ENCODE assay signal across 36 cellular contexts in the genomic region with DNA sequence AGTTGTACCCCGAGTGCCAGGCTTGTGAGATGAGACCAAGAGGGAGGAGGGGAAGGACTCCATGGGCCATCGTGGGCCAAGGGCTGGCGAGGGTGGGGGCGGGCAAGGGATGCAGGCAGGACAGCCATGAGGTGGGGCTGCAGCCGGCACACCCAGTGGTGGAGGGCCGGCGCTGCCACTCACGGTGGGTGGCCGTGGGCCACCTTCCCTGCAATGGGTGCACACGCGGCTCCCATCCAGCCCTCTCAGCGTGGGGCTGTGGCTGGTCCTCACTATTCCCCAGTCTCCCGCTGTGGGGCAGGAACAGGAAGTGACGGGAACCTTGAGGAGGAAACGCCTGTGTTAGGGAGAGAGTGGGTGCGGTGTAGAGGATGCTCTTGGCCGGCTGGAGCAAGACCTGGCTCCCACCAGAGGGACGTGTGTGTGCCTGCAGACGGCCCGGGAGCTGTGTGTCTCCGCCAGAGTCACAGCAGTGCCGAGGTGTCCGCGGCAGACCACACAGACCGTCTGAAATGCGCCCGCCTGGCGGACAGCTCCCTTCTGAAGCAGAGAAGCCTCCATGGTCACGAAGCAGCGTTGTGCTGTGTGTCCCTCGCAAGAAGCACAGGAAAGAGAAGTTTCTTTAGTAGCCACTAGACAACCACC. TPM values are rescaled to one million over a fixed set of nuclear protein-coding genes. Genes with fewer than 3 reads are reported as not detected.
DNase-seq lines count a peak whose midpoint lies in the region; ATAC-seq and TF ChIP-seq lines count a peak whose summit lies in the region.
"Had no signal": no experiment of that assay in that cellular context is flagged by ENCODE, and none has a peak within 500 bp of the region (broad histone marks: within the 10 kb centered on the region; RNA-seq: fewer than 3 reads in every experiment).

No MANE protein-coding gene starts in this region.

- H3K36me3 ChIP-seq in BLaER1 (no peaks in the 10 kb centered on the region), mammary epithelial cell (ENCODE audit: insufficient read depth, low read length) (no peaks in the 10 kb centered on the region), gastrocnemius medialis (no peaks in the 10 kb centered on the region)

- intact Hi-C loops in mammary epithelial cell (cut with micrococcal nuclease) = loop anchor here (5.0 kb wide), 1 partner anchor 101 kb away; no protein-coding TSS in a partner anchor
- intact Hi-C loops in gastrocnemius medialis (cut with DNase I; ENCODE audit: low total_unique reads) = no loop called here

- ATAC-seq in gastrocnemius medialis = no peak
- ATAC-seq: natural killer cell treated with Interleukin-12 subunit alpha and Interleukin-12 subunit beta and Interleukin-15 and Interleukin-18, amount 100 ng/mL, for 72 hours; Panc1; pancreas had no signal

- TF ChIP-seq POLR2A in gastrocnemius medialis (IDR thresholded peaks at IDR 0.05) = no peak

- DNase-seq in mammary epithelial cell (peak; percentile 19), nephron progenitor cell (no peak), gastrocnemius medialis (no peak), caudate nucleus (lab: John Stamatoyannopoulos, UW) (no peak), NCI-H1436 (lab: John Stamatoyannopoulos, UW) (no peak)
- DNase-seq in activated CD4-positive, alpha-beta T cell treated with anti-CD3 and anti-CD28 coated beads for 48 hours = no peak
- DNase-seq: activated CD4-positive, alpha-beta T cell treated with anti-CD3 and anti-CD28 coated beads, Interleukin-2, amount 50 U/mL, for 1 hour; activated gamma-delta T cell treated with Interleukin-2 at 50 U/mL for 16 hours; activated naive CD8-positive, alpha-beta T cell treated with anti-CD3 and anti-CD28 coated beads, Interleukin-2, amount 10 ng/mL, durations not matched to agents 7 days and 5 days; activated T-cell treated with anti-CD3 and anti-CD28 coated beads, Interleukin-2, amount 50 U/mL, for 24 hours; AML-193; aorta; CD8-positive, alpha-beta memory T cell; hippocampal formation; KG1; MM.1S; NCI-H2081 treated with DMSO at 0.1 percent for 48 hours; NCI-H226; NCI-H69; SHP77; stimulated activated CD4-positive, alpha-beta T cell treated with anti-CD3 and anti-CD28 coated beads, Interleukin-1b, Interleukin-23, amount 100 ng/mL, for 48 hours; stimulated activated naive CD4-positive, alpha-beta T cell treated with Interleukin-2 at 50 U/mL for 16 hours; SW 1271; T-helper 9 cell had no signal

- no peaks in the 10 kb centered on the region; the same call in 1 of the 2 replicates for H4K20me1 ChIP-seq in BLaER1
- H4K20me1 ChIP-seq in mammary epithelial cell (ENCODE audit: insufficient read depth, low read length) = no peaks in the 10 kb centered on the region

- H3K4me1 Mint-ChIP-seq in nephron progenitor cell = peaks cover 61% of the 10 kb centered on the region

- CTCF ChIA-PET in mammary epithelial cell (lab: Charles Lee; ENCODE audit: low non-redundant PET) = no interaction called here

- H3K9ac ChIP-seq in BLaER1 (no peak overlapping the region), mammary epithelial cell (ENCODE audit: insufficient read depth, low read length) (no peak overlapping the region)

- WGBS in mammary epithelial cell (ENCODE audit: low coverage, missing lambda C conversion rate) = 28% methylated on average over 21 of the region's 31 CpGs

- H3K27ac ChIP-seq in BLaER1 = no peak overlapping the region
- H3K27ac ChIP-seq in mammary epithelial cell (ENCODE audit: insufficient read depth, low read depth, low read length) = no peak overlapping the region
- H3K27ac ChIP-seq in gastrocnemius medialis = no peak overlapping the region
- H3K27ac ChIP-seq in caudate nucleus (ENCODE audit: low read depth, low read length) = no peak overlapping the region
- H3K27ac ChIP-seq: pancreas had no signal

- dilution Hi-C loops in mammary epithelial cell (cut with HindIII; ENCODE audit: low sequenced_read_pairs) = no loop called here

- in situ Hi-C loops in mammary epithelial cell (cut with MboI; ENCODE audit: low sequenced_read_pairs in 2 of 2) (no loop called here), gastrocnemius medialis (cut with MboI; ENCODE audit: low sequenced_read_pairs in 4 of 4) (no loop called here)

- H3K36me3 Mint-ChIP-seq in nephron progenitor cell (ENCODE audit: low read depth) = no peaks in the 10 kb centered on the region
- H3K36me3 Mint-ChIP-seq: activated naive CD8-positive, alpha-beta T cell treated with anti-CD3 and anti-CD28 coated beads, Interleukin-2, amount 10 ng/mL, durations not matched to agents 7 days and 5 days; natural killer cell treated with Interleukin-12 subunit alpha and Interleukin-12 subunit beta and Interleukin-15 and Interleukin-18, amount 100 ng/mL, for 72 hours had no signal

- no peaks in the 10 kb centered on the region for H3K79me2 ChIP-seq in mammary epithelial cell (ENCODE audit: insufficient read depth, low read length)

- H3K4me3 Mint-ChIP-seq in nephron progenitor cell = no peak overlapping the region
- H3K4me3 Mint-ChIP-seq: activated naive CD8-positive, alpha-beta T cell treated with anti-CD3 and anti-CD28 coated beads, Interleukin-2, amount 10 ng/mL, durations not matched to agents 7 days and 5 days; activated T-cell treated with anti-CD3 and anti-CD28 coated beads, Interleukin-2, amount 50 U/mL, for 24 hours; CD8-positive, alpha-beta memory T cell; natural killer cell treated with Interleukin-12 subunit alpha and Interleukin-12 subunit beta and Interleukin-15 and Interleukin-18, amount 100 ng/mL, for 72 hours had no signal

- no peaks in the 10 kb centered on the region for H3K9me3 Mint-ChIP-seq in nephron progenitor cell
- H3K9me3 Mint-ChIP-seq: activated naive CD8-positive, alpha-beta T cell treated with anti-CD3 and anti-CD28 coated beads, Interleukin-2, amount 10 ng/mL, durations not matched to agents 7 days and 5 days; activated T-cell treated with anti-CD3 and anti-CD28 coated beads, Interleukin-2, amount 50 U/mL, for 24 hours; CD8-positive, alpha-beta memory T cell; natural killer cell treated with Interleukin-12 subunit alpha and Interleukin-12 subunit beta and Interleukin-15 and Interleukin-18, amount 100 ng/mL, for 72 hours had no signal

- no peak for TF ChIP-seq RAD21 in Ishikawa (IDR thresholded peaks at IDR 0.05; ENCODE audit: low read depth)

- H3K9me3 ChIP-seq in BLaER1 (no peaks in the 10 kb centered on the region), mammary epithelial cell (replicated peaks; ENCODE audit: insufficient read depth, low read length) (no peaks in the 10 kb centered on the region), gastrocnemius medialis (no peaks in the 10 kb centered on the region)
- H3K9me3 ChIP-seq: pancreas had no signal

- H3K27me3 ChIP-seq in BLaER1 (0 out of 2 replicates have a peak, but pooled peaks cover 5% of the 10 kb centered on the region), mammary epithelial cell (ENCODE audit: insufficient read depth, low read length) (no peaks in the 10 kb centered on the region), gastrocnemius medialis (no peaks in the 10 kb centered on the region)
- H3K27me3 ChIP-seq: pancreas had no signal

- peak overlapping the region; percentile 53 for H3K4me2 ChIP-seq in BLaER1
- peak overlapping the region; percentile 46 for H3K4me2 ChIP-seq in mammary epithelial cell (ENCODE audit: insufficient read depth, low read depth, low read length)

- H3K4me3 ChIP-seq in BLaER1 (no peak overlapping the region), mammary epithelial cell (replicated peaks in 1 of 3; ENCODE audit: insufficient read depth in 1 of 3, low read depth in 2 of 3, low read length in 3 of 3) (no peak overlapping the region), gastrocnemius medialis (no peak overlapping the region)
- H3K4me3 ChIP-seq: lung, pancreas had no signal

- TF ChIP-seq CTCF in mammary epithelial cell (conservative IDR thresholded peaks at IDR 0.05 in 1 of 2, IDR thresholded peaks at IDR 0.05 in 1 of 2; ENCODE audit: extremely low read depth in 1 of 2, insufficient read depth in 1 of 2, low read depth in 1 of 2, low read length in 2 of 2) (no peak), nephron progenitor cell (IDR thresholded peaks at IDR 0.05) (no peak), gastrocnemius medialis (IDR thresholded peaks at IDR 0.05 in 4 of 5, conservative IDR thresholded peaks at IDR 0.05 in 1 of 5) (no peak)

- no peak for TF ChIP-seq EP300 in Ishikawa (IDR thresholded peaks at IDR 0.05; ENCODE audit: borderline replicate concordance)

- peak overlapping the region; percentile 68 for H3K27ac Mint-ChIP-seq in nephron progenitor cell
- H3K27ac Mint-ChIP-seq: activated naive CD8-positive, alpha-beta T cell treated with anti-CD3 and anti-CD28 coated beads, Interleukin-2, amount 10 ng/mL, durations not matched to agents 7 days and 5 days; activated T-cell treated with anti-CD3 and anti-CD28 coated beads, Interleukin-2, amount 50 U/mL, for 24 hours; natural killer cell treated with Interleukin-12 subunit alpha and Interleukin-12 subunit beta and Interleukin-15 and Interleukin-18, amount 100 ng/mL, for 72 hours had no signal

- H3K4me1 ChIP-seq in BLaER1 (peaks cover 92% of the 10 kb centered on the region), mammary epithelial cell (ENCODE audit: insufficient read depth, low read length) (peaks cover 26% of the 10 kb centered on the region), gastrocnemius medialis (peaks cover 0 to 7% of the 10 kb centered on the region in 2 donors)

- H3K27me3 Mint-ChIP-seq in nephron progenitor cell (ENCODE audit: low read depth, poor library complexity) = peaks cover 2% of the 10 kb centered on the region
- H3K27me3 Mint-ChIP-seq: activated T-cell treated with anti-CD3 and anti-CD28 coated beads, Interleukin-2, amount 50 U/mL, for 24 hours; CD8-positive, alpha-beta memory T cell had no signal

- peak overlapping the region; percentile 69 for H2AFZ ChIP-seq in mammary epithelial cell (ENCODE audit: low read depth, low read length)

- no TSS peak for BruUV-seq in mammary epithelial cell (replicated peaks; lab: Mats Ljungman, UMichigan)

RNA-seq across cellular contexts. Expression of gene CIBAR2, which starts 23.6 kb away (rescaled TPM):
- total RNA-seq in mammary epithelial cell (not detected), gastrocnemius medialis (not detected)
- polyA plus RNA-seq in mammary epithelial cell = not detected
- polyA minus RNA-seq in mammary epithelial cell = not detected
- total RNA-seq: A673; activated naive CD8-positive, alpha-beta T cell treated with anti-CD3 and anti-CD28 coated beads, Interleukin-2, amount 10 ng/mL, durations not matched to agents 7 days and 5 days; cardiac septum; CD8-positive, alpha-beta memory T cell; H4; mucosa of gallbladder; natural killer cell treated with Interleukin-12 subunit alpha and Interleukin-12 subunit beta and Interleukin-15 and Interleukin-18, amount 100 ng/mL, for 72 hours; pancreas; right cardiac atrium; ureter had no signal
- polyA plus RNA-seq: aorta; CD8-positive, alpha-beta memory T cell had no signal
